Comparison of ENCODE assay signal across 1 cellular context in the genomic region with DNA sequence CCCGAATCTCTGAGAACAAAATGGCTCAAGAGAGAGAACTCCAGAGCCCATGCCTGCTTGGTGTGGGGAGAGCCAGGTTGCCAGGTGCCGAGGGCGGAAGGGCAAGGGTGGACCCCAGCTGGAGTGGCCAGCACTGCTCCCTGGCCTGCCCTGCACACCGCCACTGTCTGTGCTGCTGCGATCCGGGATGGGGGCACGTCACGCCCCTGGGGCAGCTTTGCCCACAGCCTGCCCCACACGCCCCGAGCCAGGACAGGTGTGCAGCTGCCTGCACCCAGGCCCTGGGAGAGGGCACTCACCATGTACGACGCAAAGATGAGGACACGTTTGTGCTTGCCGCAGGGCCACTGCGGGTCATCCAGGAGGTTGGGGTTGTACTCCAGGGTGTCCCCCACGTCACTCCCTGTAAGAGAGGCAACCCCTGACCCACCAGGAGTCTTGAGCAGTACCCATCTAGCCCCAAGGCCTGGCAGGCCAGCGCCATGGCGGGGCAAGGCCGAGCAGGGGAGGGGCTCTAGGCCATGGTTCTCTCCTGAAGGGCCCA.
TF ChIP-seq lines count a peak whose summit lies in the region.

No MANE protein-coding gene starts in this region.

TF ChIP-seq in HepG2, 621 proteins besides CTCF, POLR2A, EP300 and RAD21:
- 0 out of 2 replicates have a peak, but pooled peaks have one; percentile 38 for TF ChIP-seq ZNF839 (CRISPR knock-in tag; IDR thresholded peaks at IDR 0.05; ENCODE audit: borderline replicate concordance)
- TF ChIP-seq AGO2 (optimal IDR thresholded peaks at IDR 0.05; ENCODE audit: low read depth, low read length): peak; percentile 79
- peak; percentile 78; the same call in 1 of the 2 replicates for TF ChIP-seq ZNF326 (CRISPR knock-in tag; IDR thresholded peaks at IDR 0.05; ENCODE audit: borderline replicate concordance)
- TF ChIP-seq RBFOX2 (IDR thresholded peaks at IDR 0.05; ENCODE audit: low read depth, low read length): peak; percentile 45
- peak; percentile 7; the same call in 1 of the 2 replicates for TF ChIP-seq ZNF768 (CRISPR knock-in tag; IDR thresholded peaks at IDR 0.05)
- peak; percentile 43; the same call in 1 of the 2 replicates for TF ChIP-seq ZFP91 (CRISPR knock-in tag; IDR thresholded peaks at IDR 0.05; ENCODE audit: borderline replicate concordance)
- no peak for TF ChIP-seq ATF7-NPFF (CRISPR knock-in tag; IDR thresholded peaks at IDR 0.05; ENCODE audit: low read depth)
- no peak for TF ChIP-seq SPEN (CRISPR knock-in tag; IDR thresholded peaks at IDR 0.05; ENCODE audit: low read depth)
- TF ChIP-seq RERE (CRISPR knock-in tag; IDR thresholded peaks at IDR 0.05; ENCODE audit: low read depth): no peak
- TF ChIP-seq ZNF776 (CRISPR knock-in tag; IDR thresholded peaks at IDR 0.05): peak; percentile 23; the same call in 1 of the 2 replicates
